Comparison of ENCODE assay signal across 1 cellular context in genomic region chr6:33272358-33273128, GRCh38.
TF ChIP-seq lines count a peak whose summit lies in the region.

No MANE protein-coding gene starts in this region.

TF ChIP-seq in liver, 16 proteins besides CTCF, POLR2A, EP300 and RAD21 (continued from another document):
- TF ChIP-seq REST (IDR thresholded peaks at IDR 0.05) (no peak), MAX (IDR thresholded peaks at IDR 0.05) (no peak), GABPA (IDR thresholded peaks at IDR 0.05 in 1 of 2, conservative IDR thresholded peaks at IDR 0.05 in 1 of 2) (no peak), RXRA (IDR thresholded peaks at IDR 0.05) (no peak), TAF1 (conservative IDR thresholded peaks at IDR 0.05) (no peak), NR2F2 (IDR thresholded peaks at IDR 0.05) (no peak), HNF4G (IDR thresholded peaks at IDR 0.05) (no peak), YY1 (IDR thresholded peaks at IDR 0.05) (no peak), HNF4A (conservative IDR thresholded peaks at IDR 0.05) (no peak)
TF ChIP-seq in liver: peak in this region for 0.
